15 cellular contexts compared by ENCODE assay signal in the genomic region with DNA sequence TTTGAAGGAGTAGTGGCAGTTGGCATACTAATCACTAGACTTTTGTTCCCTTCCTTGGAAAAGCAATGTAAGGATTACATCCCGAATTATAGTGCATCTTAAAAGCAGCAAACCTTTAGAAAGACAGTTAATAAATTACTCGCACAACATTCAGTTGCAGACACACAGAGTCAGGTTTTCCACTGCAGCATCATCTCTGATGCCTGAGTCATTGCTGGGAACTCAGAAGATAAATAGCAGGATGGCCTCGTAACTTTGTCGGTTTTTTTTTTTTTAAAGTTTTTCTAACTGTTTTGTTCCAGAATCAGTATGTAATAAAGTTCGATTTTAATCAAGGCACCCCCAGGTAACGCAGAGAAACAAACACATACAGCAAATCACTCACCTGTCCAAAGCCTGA. TPM values are rescaled to one million over a fixed set of nuclear protein-coding genes. Genes with fewer than 3 reads are reported as not detected.
A peak's percentile ranks its signal among the peaks of the same experiment; 100 is the strongest.
DNase-seq lines count a peak whose midpoint lies in the region; ATAC-seq and TF ChIP-seq lines count a peak whose summit lies in the region.
"Had no signal": no experiment of that assay in that cellular context is flagged by ENCODE, and none has a peak within 500 bp of the region (broad histone marks: within the 10 kb centered on the region; RNA-seq: fewer than 3 reads in every experiment).

No MANE protein-coding gene starts in this region.

- H2BK120ac ChIP-seq in mesenchymal stem cell (ENCODE audit: low read depth, low read length): no peak overlapping the region

- no peak overlapping the region for H2BK5ac ChIP-seq in mesenchymal stem cell (ENCODE audit: low read depth, low read length, poor library complexity, severe bottlenecking)

- no peak overlapping the region for H3K4me3 Mint-ChIP-seq in CD4-positive, CD25-positive, alpha-beta regulatory T cell
- H3K4me3 Mint-ChIP-seq in HFFc6: no peak overlapping the region
- no peak overlapping the region for H3K4me3 Mint-ChIP-seq in activated naive CD8-positive, alpha-beta T cell treated with anti-CD3 and anti-CD28 coated beads for 36 hours
- H3K4me3 Mint-ChIP-seq: natural killer cell treated with Interleukin-12 subunit alpha and Interleukin-12 subunit beta and Interleukin-15 and Interleukin-18, amount 100 ng/mL, for 72 hours had no signal

- no peak overlapping the region for H3K18ac ChIP-seq in mesenchymal stem cell (ENCODE audit: low read depth in 1 of 2, low read length in 2 of 2)

- H3K4me2 ChIP-seq in mesenchymal stem cell (ENCODE audit: low read length, poor library complexity, severe bottlenecking): no peak overlapping the region

- ATAC-seq in CD4-positive, CD25-positive, alpha-beta regulatory T cell (ENCODE audit: low read depth in 2 of 2): no peak
- ATAC-seq in GM21526 (IDR thresholded peaks at IDR 0.05; ENCODE audit: low FRiP score, unreplicated experiment) (no peak), GM19397 (IDR thresholded peaks at IDR 0.05; ENCODE audit: unreplicated experiment) (no peak)
- ATAC-seq: heart right ventricle; left colon; natural killer cell treated with Interleukin-12 subunit alpha and Interleukin-12 subunit beta and Interleukin-15 and Interleukin-18, amount 100 ng/mL, for 72 hours had no signal

- H2AFZ ChIP-seq in mesenchymal stem cell (ENCODE audit: low read depth, low read length): no peak overlapping the region

- H2BK12ac ChIP-seq in mesenchymal stem cell (ENCODE audit: low read length in 2 of 2): no peak overlapping the region

- H4K8ac ChIP-seq in mesenchymal stem cell (ENCODE audit: low read length): no peak overlapping the region

- TF ChIP-seq CTCF in HFFc6 (IDR thresholded peaks at IDR 0.05): no peak

- no peak overlapping the region for H3K4ac ChIP-seq in mesenchymal stem cell (ENCODE audit: low read depth in 1 of 2, low read length in 2 of 2)

- H2AK5ac ChIP-seq in mesenchymal stem cell (ENCODE audit: low read length, severe bottlenecking): no peak overlapping the region

- peak overlapping the region in 1 of 2 experiments; percentile 37 for H3K14ac ChIP-seq in mesenchymal stem cell (ENCODE audit: low read length in 2 of 2)

- no peaks in the 10 kb centered on the region for H3K27me3 ChIP-seq in CD4-positive, CD25-positive, alpha-beta regulatory T cell (ENCODE audit: control insufficient read depth, insufficient read depth, low read length)
- H3K27me3 ChIP-seq in mesenchymal stem cell (ENCODE audit: control insufficient read depth in 1 of 2, insufficient read depth in 1 of 2, low read length in 2 of 2): no peaks in the 10 kb centered on the region
- H3K27me3 ChIP-seq: brain microvascular endothelial cell, heart right ventricle had no signal

- peaks cover 31% of the 10 kb centered on the region for H3K36me3 Mint-ChIP-seq in CD4-positive, CD25-positive, alpha-beta regulatory T cell
- H3K36me3 Mint-ChIP-seq in HFFc6 (ENCODE audit: low read depth): no peaks in the 10 kb centered on the region
- H3K36me3 Mint-ChIP-seq in activated naive CD8-positive, alpha-beta T cell treated with anti-CD3 and anti-CD28 coated beads for 36 hours: peaks cover 65% of the 10 kb centered on the region
- H3K36me3 Mint-ChIP-seq: natural killer cell treated with Interleukin-12 subunit alpha and Interleukin-12 subunit beta and Interleukin-15 and Interleukin-18, amount 100 ng/mL, for 72 hours had no signal

- 64% methylated on average over 4 of the region's 6 CpGs for WGBS in mesenchymal stem cell

- peaks cover 0 to 49% (median 19%) of the 10 kb centered on the region in 4 donors for H3K4me1 Mint-ChIP-seq in CD4-positive, CD25-positive, alpha-beta regulatory T cell
- H3K4me1 Mint-ChIP-seq in HFFc6 (ENCODE audit: low read depth): peaks cover 16% of the 10 kb centered on the region
- peaks cover 69% of the 10 kb centered on the region for H3K4me1 Mint-ChIP-seq in activated naive CD8-positive, alpha-beta T cell treated with anti-CD3 and anti-CD28 coated beads for 36 hours

- H2BK15ac ChIP-seq in mesenchymal stem cell (ENCODE audit: low read depth, poor library complexity, severe bottlenecking): no peak overlapping the region

- H4K91ac ChIP-seq in mesenchymal stem cell (ENCODE audit: low read length): no peak overlapping the region

- H3K23ac ChIP-seq in mesenchymal stem cell (ENCODE audit: low read length in 2 of 2): no peak overlapping the region

- H3K9ac ChIP-seq in mesenchymal stem cell (ENCODE audit: low read length): no peak overlapping the region

- no peaks in the 10 kb centered on the region for H3K9me3 ChIP-seq in CD4-positive, CD25-positive, alpha-beta regulatory T cell (ENCODE audit: control insufficient read depth in 2 of 2, low read length in 2 of 2)
- H3K9me3 ChIP-seq in mesenchymal stem cell (ENCODE audit: control insufficient read depth, low read length): no peaks in the 10 kb centered on the region
- H3K9me3 ChIP-seq: heart right ventricle had no signal

- H3K79me1 ChIP-seq in mesenchymal stem cell (replicated peaks; ENCODE audit: low read length, poor library complexity, severe bottlenecking): no peaks in the 10 kb centered on the region

- H3K27me3 Mint-ChIP-seq in CD4-positive, CD25-positive, alpha-beta regulatory T cell: peaks cover 6% of the 10 kb centered on the region
- H3K27me3 Mint-ChIP-seq in HFFc6 (ENCODE audit: insufficient read depth): peaks cover 9% of the 10 kb centered on the region
- H3K27me3 Mint-ChIP-seq in activated naive CD8-positive, alpha-beta T cell treated with anti-CD3 and anti-CD28 coated beads for 36 hours: peaks cover 4% of the 10 kb centered on the region
- H3K27me3 Mint-ChIP-seq: natural killer cell treated with Interleukin-12 subunit alpha and Interleukin-12 subunit beta and Interleukin-15 and Interleukin-18, amount 100 ng/mL, for 72 hours had no signal

- no peaks in the 10 kb centered on the region for H3K9me3 Mint-ChIP-seq in CD4-positive, CD25-positive, alpha-beta regulatory T cell
- no peaks in the 10 kb centered on the region for H3K9me3 Mint-ChIP-seq in HFFc6
- peaks cover 5% of the 10 kb centered on the region for H3K9me3 Mint-ChIP-seq in activated naive CD8-positive, alpha-beta T cell treated with anti-CD3 and anti-CD28 coated beads for 36 hours
- H3K9me3 Mint-ChIP-seq: natural killer cell treated with Interleukin-12 subunit alpha and Interleukin-12 subunit beta and Interleukin-15 and Interleukin-18, amount 100 ng/mL, for 72 hours had no signal

- peak overlapping the region in 2 of 3 donors; percentile 58 to 62 for H3K27ac Mint-ChIP-seq in CD4-positive, CD25-positive, alpha-beta regulatory T cell
- no peak overlapping the region for H3K27ac Mint-ChIP-seq in HFFc6
- H3K27ac Mint-ChIP-seq in activated naive CD8-positive, alpha-beta T cell treated with anti-CD3 and anti-CD28 coated beads for 36 hours: peak overlapping the region; percentile 80

- no peaks in the 10 kb centered on the region for H3K4me1 ChIP-seq in CD4-positive, CD25-positive, alpha-beta regulatory T cell (ENCODE audit: control insufficient read depth, insufficient read depth, low read length, poor library complexity, severe bottlenecking)
- H3K4me1 ChIP-seq in mesenchymal stem cell (ENCODE audit: control insufficient read depth, insufficient read depth, low read depth, low read length): peaks cover 2% of the 10 kb centered on the region

- H3K27ac ChIP-seq in CD4-positive, CD25-positive, alpha-beta regulatory T cell (ENCODE audit: insufficient read depth, low read length, poor library complexity, severe bottlenecking): no peak overlapping the region
- H3K27ac ChIP-seq in mesenchymal stem cell (ENCODE audit: low read length, poor library complexity, severe bottlenecking): peak overlapping the region; percentile 31
- H3K27ac ChIP-seq: brain microvascular endothelial cell had no signal

- peaks cover 6% of the 10 kb centered on the region for H3K36me3 ChIP-seq in CD4-positive, CD25-positive, alpha-beta regulatory T cell (ENCODE audit: control insufficient read depth, insufficient read depth, low read length)
- H3K36me3 ChIP-seq in mesenchymal stem cell (ENCODE audit: control insufficient read depth in 1 of 2, insufficient read depth in 2 of 2, low read depth in 1 of 2, low read length in 2 of 2): peaks cover 0 to 3% of the 10 kb centered on the region in 2 experiments
- H3K36me3 ChIP-seq: brain microvascular endothelial cell had no signal

- H3K4me3 ChIP-seq in CD4-positive, CD25-positive, alpha-beta regulatory T cell (ENCODE audit: low read depth, low read length): no peak overlapping the region
- no peak overlapping the region for H3K4me3 ChIP-seq in mesenchymal stem cell (ENCODE audit: insufficient read depth in 1 of 2, low read depth in 1 of 2, low read length in 2 of 2)
- H3K4me3 ChIP-seq: heart right ventricle had no signal

- DNase-seq in CD4-positive, CD25-positive, alpha-beta regulatory T cell: no peak
- peak; percentile 27 for DNase-seq in HFFc6
- DNase-seq in activated naive CD8-positive, alpha-beta T cell treated with anti-CD3 and anti-CD28 coated beads for 36 hours: no peak
- DNase-seq in mesenchymal stem cell: peak; percentile 70
- no peak for DNase-seq in NCI-H2227 treated with DMSO at 0.1 percent for 48 hours (lab: John Stamatoyannopoulos, UW)
- DNase-seq: brain microvascular endothelial cell, heart right ventricle, left colon, NCI-H146, NCI-H748 treated with DMSO at 0.1 percent for 48 hours, retina had no signal

RNA-seq across cellular contexts. Expression of a gene that starts 34.3 kb away (rescaled TPM):
- total RNA-seq in CD4-positive, CD25-positive, alpha-beta regulatory T cell: not detected
- not detected for polyA plus RNA-seq in CD4-positive, CD25-positive, alpha-beta regulatory T cell
- total RNA-seq in HFFc6 (2021; fragmentation: NEBNext Ultra II Directional; extraction: Animal tissue kit (Norgen Biotek cat#: 25700)): not detected
- not detected for total RNA-seq in activated naive CD8-positive, alpha-beta T cell treated with anti-CD3 and anti-CD28 coated beads for 36 hours
- not detected for polyA plus RNA-seq in mesenchymal stem cell (2013, experiment 1 of 2)
- not detected for polyA plus RNA-seq in mesenchymal stem cell (2013, experiment 2 of 2)
- total RNA-seq: epithelial cell of proximal tubule; heart right ventricle; left colon; natural killer cell treated with Interleukin-12 subunit alpha and Interleukin-12 subunit beta and Interleukin-15 and Interleukin-18, amount 100 ng/mL, for 72 hours had no signal
- polyA plus RNA-seq: heart right ventricle had no signal

Comparison
In these comparisons a context has a peak if more than half of its experiments do, and no peak if none do; other contexts are left out.
1. DNase-seq: peak in HFFc6 (single experiment) and mesenchymal stem cell (single experiment); none in CD4-positive, CD25-positive, alpha-beta regulatory T cell (0 of 3), activated naive CD8-positive, alpha-beta T cell treated with anti-CD3 and anti-CD28 coated beads for 36 hours (single experiment) and NCI-H2227 treated with DMSO at 0.1 percent for 48 hours (single experiment).